1 cellular context compared by ENCODE assay signal in genomic region chr5:161299053-161299452, GRCh38.
TF ChIP-seq lines count a peak whose summit lies in the region.

No MANE protein-coding gene starts in this region.

TF ChIP-seq in GM12878, 131 proteins besides CTCF, POLR2A, EP300 and RAD21 (continued from another document):
- no peak for TF ChIP-seq REST (IDR thresholded peaks at IDR 0.05; ENCODE audit: low read depth, low read length)
- TF ChIP-seq IKZF1 (conservative IDR thresholded peaks at IDR 0.05), result no peak
